ENCODE assay signal across 12 cellular contexts in the genomic region with DNA sequence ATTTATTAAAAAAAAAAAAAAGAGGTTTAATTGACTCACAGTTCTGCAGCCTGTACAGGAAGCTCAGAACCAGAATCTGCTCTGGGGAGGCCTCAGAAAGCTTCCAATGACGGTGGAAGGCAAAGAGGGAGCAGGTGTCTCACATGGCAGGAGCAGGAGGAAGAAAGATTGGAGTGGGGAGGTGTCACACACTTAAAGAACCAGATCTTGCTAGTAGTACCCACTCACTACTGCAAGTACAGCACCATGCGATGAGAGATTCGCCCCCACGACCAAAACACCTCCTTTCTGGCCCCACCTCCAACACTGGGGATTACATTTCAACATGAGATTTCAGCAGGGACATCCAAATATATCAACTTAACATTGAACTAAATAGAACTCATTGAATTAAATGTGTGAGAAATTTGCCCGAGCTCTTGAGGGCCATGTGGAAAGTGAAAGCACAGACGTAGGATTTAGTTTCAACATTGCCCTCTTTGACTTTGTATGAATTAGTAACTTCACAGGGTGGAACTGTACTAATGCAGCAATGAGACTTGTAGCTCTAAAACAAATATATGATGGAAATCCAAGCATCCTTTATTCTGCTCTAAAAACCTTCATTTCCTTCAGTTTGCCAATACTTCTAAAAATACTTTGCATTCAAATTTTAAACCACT.
"Had no signal": no experiment of that assay in that cellular context is flagged by ENCODE, and none has a peak within 500 bp of the region (broad histone marks: within the 10 kb centered on the region; RNA-seq: fewer than 3 reads in every experiment).

No MANE protein-coding gene starts in this region.

- ATAC-seq: gastrocnemius medialis; heart right ventricle; left cardiac atrium; stimulated activated naive CD8-positive, alpha-beta T cell treated with anti-CD3 and anti-CD28 coated beads, Interleukin-15, amount 100 ng/mL, for 72 hours had no signal

- DNase-seq: activated CD4-positive, alpha-beta T cell treated with anti-CD3 and anti-CD28 coated beads, Interleukin-2, amount 50 U/mL, for 48 hours; activated naive CD4-positive, alpha-beta T cell treated with anti-CD3 and anti-CD28 coated beads, Interleukin-2, amount 10 ng/mL, durations not matched to agents 7 days and 5 days; adrenal gland; erythroblast; gastrocnemius medialis; heart right ventricle; left cardiac atrium; midbrain; sigmoid colon; spleen; stimulated activated naive CD8-positive, alpha-beta T cell treated with anti-CD3 and anti-CD28 coated beads, Interleukin-15, amount 100 ng/mL, for 72 hours; WERI-Rb-1 had no signal
